8 cellular contexts compared by ENCODE assay signal in genomic region chr17:81238815-81239713, GRCh38.
A peak's percentile ranks its signal among the peaks of the same experiment; 100 is the strongest.
DNase-seq lines count a peak whose midpoint lies in the region; ATAC-seq lines count a peak whose summit lies in the region.

Gene NDUFAF8, plus strand, starts transcription at chr17:81239318. Its CDS starts 46 bp downstream, at chr17:81239364.
Gene TEPSIN, minus strand, starts transcription at chr17:81239055. Its CDS starts 22 bp downstream, at chr17:81239033.

- H3K4me1 ChIP-seq in BLaER1 treated with 17β-estradiol and CSF1 and Interleukin-3, amounts not matched to agents 10 nM and 100 nM: peaks cover 38 to 46% (median 45%) of the 10 kb centered on the region in 10 experiments

- H3K9ac ChIP-seq in BLaER1 treated with 17β-estradiol and CSF1 and Interleukin-3, amounts not matched to agents 10 nM and 100 nM: peak within 1 kb of the TSS; percentile 88 to 96 (median 94)

- peak within 1 kb of the TSS; percentile 74 to 94 (median 91) for H3K27ac ChIP-seq in BLaER1 treated with 17β-estradiol and CSF1 and Interleukin-3, amounts not matched to agents 10 nM and 100 nM

- peaks cover 12 to 53% (median 36%) of the 10 kb centered on the region in 11 experiments; a peak in 21 of 22 replicates for H3K36me3 ChIP-seq in BLaER1 treated with 17β-estradiol and CSF1 and Interleukin-3, amounts not matched to agents 10 nM and 100 nM

- DNase-seq in NCI-H748 (lab: John Stamatoyannopoulos, UW; ENCODE audit: unreplicated experiment): peak; percentile 98
- peak; percentile 92 for DNase-seq in activated CD4-positive, alpha-beta T cell treated with anti-CD3 and anti-CD28 coated beads, Interleukin-2, amount 50 U/mL, for 1 hour
- peak; percentile 100 for DNase-seq in dedifferentiated amniotic fluid mesenchymal stem cell (ENCODE audit: extremely low spot score)
- peak; percentile 100 for DNase-seq in left kidney (ENCODE audit: low read depth, low spot score)
- peak; percentile 93 to 96 for DNase-seq in stimulated activated CD4-positive, alpha-beta T cell treated with anti-CD3 and anti-CD28 coated beads, Interleukin-2, amount 100 ng/mL, for 24 hours

- H3K9me3 ChIP-seq in BLaER1 treated with 17β-estradiol and CSF1 and Interleukin-3, amounts not matched to agents 10 nM and 100 nM (replicated peaks in 1 of 11): no peaks in the 10 kb centered on the region

- peak within 1 kb of the TSS; percentile 94 to 100 (median 98) for H3K4me2 ChIP-seq in BLaER1 treated with 17β-estradiol and CSF1 and Interleukin-3, amounts not matched to agents 10 nM and 100 nM

- peaks cover 38 to 88% (median 68%) of the 10 kb centered on the region in 11 experiments; a peak in 20 of 22 replicates for H4K20me1 ChIP-seq in BLaER1 treated with 17β-estradiol and CSF1 and Interleukin-3, amounts not matched to agents 10 nM and 100 nM

- peak within 1 kb of the TSS; percentile 83 to 99 (median 95) for H3K4me3 ChIP-seq in BLaER1 treated with 17β-estradiol and CSF1 and Interleukin-3, amounts not matched to agents 10 nM and 100 nM

- H3K27me3 ChIP-seq in BLaER1 treated with 17β-estradiol and CSF1 and Interleukin-3, amounts not matched to agents 10 nM and 100 nM: no peaks in the 10 kb centered on the region

- ATAC-seq in GM19351 (IDR thresholded peaks at IDR 0.05; ENCODE audit: unreplicated experiment) (peak; percentile 90), HG03521 (IDR thresholded peaks at IDR 0.05; ENCODE audit: unreplicated experiment) (peak; percentile 89)

Comparison
In these comparisons a context has a peak if more than half of its experiments do, and no peak if none do; other contexts are left out.
1. Peak in every context shown above with its lines: DNase-seq, ATAC-seq, H3K4me3 ChIP-seq and H3K27ac ChIP-seq.